In genomic region chr5:110086658-110087388, GRCh38 we compare ENCODE assay signal across 9 cellular contexts.
DNase-seq lines count a peak whose midpoint lies in the region; ATAC-seq, FAIRE-seq and TF ChIP-seq lines count a peak whose summit lies in the region.
"Had no signal": no experiment of that assay in that cellular context is flagged by ENCODE, and none has a peak within 500 bp of the region (broad histone marks: within the 10 kb centered on the region; RNA-seq: fewer than 3 reads in every experiment).

No MANE protein-coding gene starts in this region.

- no peak overlapping the region for H3K27ac Mint-ChIP-seq in T-helper 2 cell treated with Interferon-gamma antibody and Interleukin-4, amounts not matched to agents 5 μg/mL and 100 μg/mL, for 36 hours

- no peaks in the 10 kb centered on the region for H3K79me2 ChIP-seq in fibroblast of lung (ENCODE audit: control insufficient read depth, insufficient read depth, low read length)

- no peak overlapping the region for H2AFZ ChIP-seq in fibroblast of lung (ENCODE audit: low read length)

- no peak overlapping the region for H3K9ac ChIP-seq in fibroblast of lung (ENCODE audit: insufficient read depth, low read length)

- H3K27ac ChIP-seq in fibroblast of lung (ENCODE audit: insufficient read depth, low read length): no peak overlapping the region

- FAIRE-seq in HTR-8/SVneo (lab: Jason Lieb, UNC) (no peak), D721Med (lab: Jason Lieb, UNC) (no peak)

- H3K4me1 Mint-ChIP-seq in T-helper 2 cell treated with Interferon-gamma antibody and Interleukin-4, amounts not matched to agents 5 μg/mL and 100 μg/mL, for 36 hours (ENCODE audit: low read depth): peaks cover 11% of the 10 kb centered on the region

- H3K4me3 Mint-ChIP-seq in T-helper 2 cell treated with Interferon-gamma antibody and Interleukin-4, amounts not matched to agents 5 μg/mL and 100 μg/mL, for 36 hours: peak overlapping the region; percentile 33

- no peak overlapping the region for H3K4me3 ChIP-seq in fibroblast of lung (replicated peaks in 1 of 4; ENCODE audit: control extremely low read depth in 1 of 4, insufficient read depth in 1 of 4, low read depth in 3 of 4, low read length in 4 of 4)

- no peaks in the 10 kb centered on the region for H3K9me3 Mint-ChIP-seq in T-helper 2 cell treated with Interferon-gamma antibody and Interleukin-4, amounts not matched to agents 5 μg/mL and 100 μg/mL, for 36 hours

- peaks cover 1% of the 10 kb centered on the region for H4K20me1 ChIP-seq in fibroblast of lung (ENCODE audit: control insufficient read depth, extremely low read depth, insufficient read depth, low read length)

- peak; percentile 50 for DNase-seq in GM03348 (ENCODE audit: low spot score)
- peak; percentile 76 for DNase-seq in T-helper 2 cell treated with Interferon-gamma antibody and Interleukin-4, amounts not matched to agents 5 μg/mL and 100 μg/mL, for 36 hours (ENCODE audit: low spot score)
- DNase-seq in fibroblast of lung (ENCODE audit: low read depth in 2 of 2): peak; percentile 96 to 98
- peak; percentile 76 for DNase-seq in stimulated activated CD4-positive, alpha-beta T cell treated with anti-CD3 and anti-CD28 coated beads, Interleukin-15, amount 100 ng/mL, for 24 hours
- DNase-seq in HTR-8/SVneo (ENCODE audit: insufficient read length, low spot score): no peak
- DNase-seq in D721Med (ENCODE audit: insufficient read length, low spot score): no peak

- no peaks in the 10 kb centered on the region for H3K36me3 ChIP-seq in fibroblast of lung (ENCODE audit: control insufficient read depth, insufficient read depth, low read length)

- no peaks in the 10 kb centered on the region for H3K9me3 ChIP-seq in fibroblast of lung (ENCODE audit: control insufficient read depth, insufficient read depth, low read depth, low read length)

- no peaks in the 10 kb centered on the region for H3K27me3 ChIP-seq in fibroblast of lung (ENCODE audit: control insufficient read depth, insufficient read depth, low read length)

- no peaks in the 10 kb centered on the region for H3K27me3 Mint-ChIP-seq in T-helper 2 cell treated with Interferon-gamma antibody and Interleukin-4, amounts not matched to agents 5 μg/mL and 100 μg/mL, for 36 hours (ENCODE audit: low read depth)

- TF ChIP-seq CTCF in fibroblast of lung (conservative IDR thresholded peaks at IDR 0.05 in 1 of 2, IDR thresholded peaks at IDR 0.05 in 1 of 2; ENCODE audit: low read depth in 1 of 2, low read length in 2 of 2) (no peak), D721Med (IDR thresholded peaks at IDR 0.05; ENCODE audit: insufficient read depth, missing control alignments) (no peak)

- no peak overlapping the region for H3K4me2 ChIP-seq in fibroblast of lung (ENCODE audit: extremely low read depth, insufficient read depth, low read length)

- ATAC-seq in HG03196 (IDR thresholded peaks at IDR 0.05; ENCODE audit: unreplicated experiment): no peak
- no peak for ATAC-seq in HG02623 (IDR thresholded peaks at IDR 0.05; ENCODE audit: unreplicated experiment)
- ATAC-seq: right cardiac atrium had no signal

- no peaks in the 10 kb centered on the region for H3K36me3 Mint-ChIP-seq in T-helper 2 cell treated with Interferon-gamma antibody and Interleukin-4, amounts not matched to agents 5 μg/mL and 100 μg/mL, for 36 hours (ENCODE audit: low read depth)

- H3K4me1 ChIP-seq in fibroblast of lung (ENCODE audit: control insufficient read depth, extremely low read depth, insufficient read depth, low read length): peaks cover 2% of the 10 kb centered on the region

Comparison
In these comparisons a context has a peak if more than half of its experiments do, and no peak if none do; other contexts are left out.
1. DNase-seq: peak in GM03348 (single experiment), T-helper 2 cell treated with Interferon-gamma antibody and Interleukin-4, amounts not matched to agents 5 μg/mL and 100 μg/mL, for 36 hours (single experiment), fibroblast of lung (2 of 2) and stimulated activated CD4-positive, alpha-beta T cell treated with anti-CD3 and anti-CD28 coated beads, Interleukin-15, amount 100 ng/mL, for 24 hours (single experiment); none in HTR-8/SVneo (single experiment) and D721Med (single experiment).